Comparison of ENCODE assay signal across 8 cellular contexts in genomic region chr16:11797166-11797956, GRCh38. TPM values are rescaled to one million over a fixed set of nuclear protein-coding genes. Genes with fewer than 3 reads are reported as not detected.
DNase-seq lines count a peak whose midpoint lies in the region; ATAC-seq and TF ChIP-seq lines count a peak whose summit lies in the region.

TSS of gene ZC3H7A (minus strand) at chr16:11797258. CDS start at chr16:11782354, 14,904 bp downstream.

- peaks cover 26% of the 10 kb centered on the region for H3F3A ChIP-seq in SK-N-SH (replicated peaks; ENCODE audit: insufficient read depth)

- no peaks in the 10 kb centered on the region for H3K27me3 Mint-ChIP-seq in activated naive CD4-positive, alpha-beta T cell treated with anti-CD3 and anti-CD28 coated beads, Interleukin-2, amount 50 U/mL, for 24 hours

- DNase-seq in GM10248 (ENCODE audit: extremely low spot score) (peak; percentile 96), NCI-H1048 (lab: John Stamatoyannopoulos, UW) (peak; percentile 63), SK-N-SH (peak; percentile 97), glomerular endothelial cell (ENCODE audit: extremely low read depth, low read depth, low spot score) (peak; percentile 72), omental fat pad (ENCODE audit: low spot score) (peak; percentile 69), testis (peak; percentile 98)

- POLR2A ChIA-PET in GM10248 (lab: Yijun Ruan, JAX) (interaction anchor here (0.6 to 3.0 kb wide), 6 partner anchors 13 to 128 kb away, joined by 4 to 17 read pairs (median 6); partner anchors contain the start of gene TXNDC11), SK-N-SH (lab: Yijun Ruan, JAX) (interaction anchor here (0.6 to 1.9 kb wide), 6 partner anchors 11 to 211 kb away, joined by 3 to 16 read pairs (median 5); partner anchors contain the start of genes LITAF and TXNDC11)

- H3K4me1 ChIP-seq in SK-N-SH (ENCODE audit: control insufficient read depth in 1 of 2, insufficient read depth in 2 of 2, low read depth in 1 of 2, low read length in 1 of 2) (peaks cover 33 to 37% of the 10 kb centered on the region in 2 experiments), testis (peaks cover 49% of the 10 kb centered on the region)

- no peaks in the 10 kb centered on the region for H3K9me2 ChIP-seq in SK-N-SH

- H3K79me2 ChIP-seq in SK-N-SH (ENCODE audit: insufficient read depth) = peaks cover 69% of the 10 kb centered on the region

- no peaks in the 10 kb centered on the region for H3K27me3 ChIP-seq in SK-N-SH (ENCODE audit: insufficient read depth)
- H3K27me3 ChIP-seq in testis = no peaks in the 10 kb centered on the region

- peaks cover 16% of the 10 kb centered on the region for H4K20me1 ChIP-seq in SK-N-SH (ENCODE audit: insufficient read depth)

- no peak; a peak in 1 of 4 replicates for TF ChIP-seq EP300 in SK-N-SH (IDR thresholded peaks at IDR 0.05; ENCODE audit: borderline replicate concordance in 1 of 2, low read depth in 1 of 2, low read length in 1 of 2)

- H3K27ac ChIP-seq in SK-N-SH (ENCODE audit: low read depth in 2 of 2, low read length in 1 of 2) = peak within 1 kb of the TSS; percentile 95
- peak within 1 kb of the TSS; percentile 95 to 98 for H3K27ac ChIP-seq in testis

- intact Hi-C loops in testis (cut with DNase I; ENCODE audit: low total_unique reads) = no loop called here

- peaks cover 79% of the 10 kb centered on the region for H3K4me1 Mint-ChIP-seq in activated naive CD4-positive, alpha-beta T cell treated with anti-CD3 and anti-CD28 coated beads, Interleukin-2, amount 50 U/mL, for 24 hours

- no peaks in the 10 kb centered on the region for H3K9me3 ChIP-seq in SK-N-SH
- H3K9me3 ChIP-seq in testis = no peaks in the 10 kb centered on the region

- H3K4me3 ChIP-seq in SK-N-SH (ENCODE audit: low read depth in 2 of 2, low read length in 1 of 2) (peak within 1 kb of the TSS; percentile 77 to 96), testis (peak within 1 kb of the TSS; percentile 95 to 97)

- CTCF ChIA-PET in GM10248 (lab: Yijun Ruan, JAX) = interaction anchor here (0.7 to 4.2 kb wide), 48 partner anchors 8 to 401 kb away, joined by 3 to 48 read pairs (median 4); partner anchors contain the start of genes RSL1D1, TNFRSF17 and TXNDC11
- CTCF ChIA-PET in SK-N-SH (lab: Yijun Ruan, JAX) = interaction anchor here (0.6 to 3.5 kb wide), 21 partner anchors 11 to 401 kb away, joined by 3 to 29 read pairs (median 4); partner anchors contain the start of gene TXNDC11

- H3K4me3 Mint-ChIP-seq in activated naive CD4-positive, alpha-beta T cell treated with anti-CD3 and anti-CD28 coated beads, Interleukin-2, amount 50 U/mL, for 24 hours = peak within 1 kb of the TSS; percentile 91

- TF ChIP-seq CTCF in GM10248 (IDR thresholded peaks at IDR 0.05; ENCODE audit: control extremely low read depth, extremely low read depth, low read depth, missing control alignments) (peak; percentile 91), SK-N-SH (IDR thresholded peaks at IDR 0.05) (peak; percentile 58), omental fat pad (IDR thresholded peaks at IDR 0.05) (peak in 2 of 3 donors; percentile 83 to 98), testis (IDR thresholded peaks at IDR 0.05) (peak; percentile 82 to 99 (median 96))

- no peaks in the 10 kb centered on the region for H3K9me3 Mint-ChIP-seq in activated naive CD4-positive, alpha-beta T cell treated with anti-CD3 and anti-CD28 coated beads, Interleukin-2, amount 50 U/mL, for 24 hours

- peaks cover 10% of the 10 kb centered on the region for H3K36me3 Mint-ChIP-seq in activated naive CD4-positive, alpha-beta T cell treated with anti-CD3 and anti-CD28 coated beads, Interleukin-2, amount 50 U/mL, for 24 hours

- ATAC-seq in HG02571 (IDR thresholded peaks at IDR 0.05; ENCODE audit: unreplicated experiment) (peak; percentile 89), omental fat pad (ENCODE audit: low FRiP score) (peak; percentile 98)

- peak within 1 kb of the TSS; percentile 82 for H2AFZ ChIP-seq in SK-N-SH (ENCODE audit: low read depth)

- peak within 1 kb of the TSS; percentile 93 for H3K27ac Mint-ChIP-seq in activated naive CD4-positive, alpha-beta T cell treated with anti-CD3 and anti-CD28 coated beads, Interleukin-2, amount 50 U/mL, for 24 hours

- peak within 1 kb of the TSS; percentile 97 for H3K4me2 ChIP-seq in SK-N-SH

- TF ChIP-seq POLR2A in testis (IDR thresholded peaks at IDR 0.05) = no peak

- TF ChIP-seq RAD21 in SK-N-SH (IDR thresholded peaks at IDR 0.05; ENCODE audit: low read length) = no peak

- peaks cover 5 to 24% of the 10 kb centered on the region in 2 experiments for H3K36me3 ChIP-seq in SK-N-SH (replicated peaks in 1 of 2; ENCODE audit: control insufficient read depth in 1 of 2, insufficient read depth in 2 of 2, low read length in 1 of 2)
- no peaks in the 10 kb centered on the region for H3K36me3 ChIP-seq in testis (ENCODE audit: low read depth, missing control alignments)

- H3K9ac ChIP-seq in SK-N-SH = peak within 1 kb of the TSS; percentile 98

- 1% methylated on average over 16 of the region's 80 CpGs for WGBS in SK-N-SH (ENCODE audit: low lambda C conversion rate)
- WGBS in testis, 2 donors = 0 to 2% methylated on average over 20 to 40 of the region's 80 CpGs

TF ChIP-seq in SK-N-SH, 30 proteins besides CTCF, POLR2A, EP300 and RAD21 (continues in another document):
- TF ChIP-seq IRF3 (IDR thresholded peaks at IDR 0.05; ENCODE audit: low read depth, low read length) (peak; percentile 45; the same call in 1 of the 2 replicates), POLR2AphosphoS5 (IDR thresholded peaks at IDR 0.05; ENCODE audit: low read depth, low read length) (peak; percentile 94), MAX (IDR thresholded peaks at IDR 0.05; ENCODE audit: low read depth) (peak; percentile 44; the same call in 1 of the 2 replicates), REST (IDR thresholded peaks at IDR 0.05; ENCODE audit: low read depth, low read length) (no peak), CHD2 (IDR thresholded peaks at IDR 0.05; ENCODE audit: low read length, partially characterized antibody) (peak; percentile 78), YY1 (IDR thresholded peaks at IDR 0.05; ENCODE audit: low read depth) (no peak), NRF1 (IDR thresholded peaks at IDR 0.05; ENCODE audit: low read depth, low read length) (peak; percentile 50), MXI1 (IDR thresholded peaks at IDR 0.05; ENCODE audit: low read depth, low read length) (peak; percentile 69; the same call in 1 of the 2 replicates), RCOR1 (IDR thresholded peaks at IDR 0.05; ENCODE audit: low read length) (no peak), RFX5 (IDR thresholded peaks at IDR 0.05; ENCODE audit: low read length) (peak; percentile 90), PBX3 (IDR thresholded peaks at IDR 0.05) (peak; percentile 37), TCF12 (IDR thresholded peaks at IDR 0.05) (no peak; the same call in 1 of the 2 replicates), SIN3A (IDR thresholded peaks at IDR 0.05; ENCODE audit: borderline replicate concordance, low read depth, low read length) (peak; percentile 59; the same call in 1 of the 2 replicates)

RNA-seq across cellular contexts. Expression of gene ZC3H7A, which starts in this region (rescaled TPM):
- polyA plus RNA-seq in SK-N-SH (2012; rRNA removed) (31.9 and 38.7 TPM in 2 replicates), testis (ENCODE audit: insufficient read depth, low read depth, low replicate concordance) (24.6 TPM)
- 39.8 and 48.0 TPM in 2 replicates for polyA plus RNA-seq in SK-N-SH (2012; cell fraction: cytosol; rRNA removed)
- polyA plus RNA-seq in SK-N-SH (2012; cell fraction: nucleus; rRNA removed) = 71.8 and 77.3 TPM in 2 replicates
- total RNA-seq in glomerular endothelial cell (31.5 and 62.1 TPM in 2 replicates), omental fat pad (10 to 100 TPM; 38.0 to 74.7 (median 53.6) TPM), testis (10 to 100 TPM; 41.4 to 48.8 TPM)

Comparison
In these comparisons a context has a peak if more than half of its experiments do, and no peak if none do; other contexts are left out.
1. Peak in every context shown above with its lines: DNase-seq, ATAC-seq, H3K4me3 ChIP-seq and H3K27ac ChIP-seq.